ENCODE assay signal across 8 cellular contexts in the genomic region with DNA sequence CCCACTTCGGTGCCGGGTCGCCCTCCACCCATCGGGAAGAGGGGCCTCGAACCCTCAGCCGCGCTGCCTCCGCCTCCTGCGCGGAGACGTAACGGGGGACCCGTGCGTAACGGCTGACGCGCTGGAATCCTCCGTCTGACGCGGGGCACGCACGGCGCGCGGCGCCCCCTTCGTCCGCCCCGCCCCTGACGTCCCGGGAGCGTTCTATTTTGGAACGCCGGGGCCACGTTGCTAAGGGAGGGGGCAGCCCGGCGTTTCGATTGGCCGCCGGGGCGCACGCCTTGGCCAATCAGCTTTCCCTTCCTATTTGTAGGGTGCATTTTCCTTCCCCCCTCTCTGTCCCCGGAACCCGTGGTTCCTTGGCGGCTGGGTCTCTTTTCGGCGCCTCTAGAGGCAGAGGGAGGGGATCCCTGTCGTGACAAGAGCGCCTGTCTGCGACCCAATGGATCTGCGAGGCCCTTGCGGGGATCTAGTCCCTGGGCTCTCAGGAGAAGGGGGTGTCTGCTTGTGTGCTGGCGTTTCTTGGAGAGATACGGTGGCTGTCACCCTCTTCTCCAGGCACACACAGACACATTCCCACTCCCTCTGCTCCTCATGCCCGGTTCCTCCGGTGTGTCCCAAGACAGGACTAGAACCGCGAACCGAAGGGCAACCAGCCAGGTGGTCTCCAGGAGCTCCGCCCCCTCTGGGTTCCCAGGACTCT. TPM values are rescaled to one million over a fixed set of nuclear protein-coding genes. Genes with fewer than 3 reads are reported as not detected.
DNase-seq lines count a peak whose midpoint lies in the region; ATAC-seq, FAIRE-seq and TF ChIP-seq lines count a peak whose summit lies in the region.

No MANE protein-coding gene starts in this region.

- peak overlapping the region; percentile 100 for H3K4me2 ChIP-seq in keratinocyte (ENCODE audit: control insufficient read depth, extremely low read depth, insufficient read depth, low read depth, low read length)

- no peaks in the 10 kb centered on the region for H3K27me3 ChIP-seq in keratinocyte (ENCODE audit: control insufficient read depth, extremely low read depth, insufficient read depth, low read length)

- peak; percentile 65 for ATAC-seq in HG03175 (IDR thresholded peaks at IDR 0.05; ENCODE audit: unreplicated experiment)

- H3K9ac ChIP-seq in keratinocyte (ENCODE audit: control insufficient read depth, extremely low read depth, insufficient read depth, low read length), result peak overlapping the region; percentile 99

- TF ChIP-seq CTCF in AG04449 (IDR thresholded peaks at IDR 0.05; ENCODE audit: insufficient read depth, low read length, missing control alignments), result peak; percentile 0
- TF ChIP-seq CTCF in keratinocyte (optimal IDR thresholded peaks at IDR 0.05 in 1 of 3, IDR thresholded peaks at IDR 0.05 in 1 of 3, conservative IDR thresholded peaks at IDR 0.05 in 1 of 3; ENCODE audit: extremely low read depth in 1 of 3, insufficient read depth in 2 of 3, low read length in 3 of 3), result peak in 1 of 3 experiments; percentile 8

- peaks cover 18% of the 10 kb centered on the region for H3K4me1 ChIP-seq in keratinocyte (ENCODE audit: control insufficient read depth, extremely low read depth, insufficient read depth, low read length)

- no peaks in the 10 kb centered on the region for H3K79me2 ChIP-seq in keratinocyte (ENCODE audit: control insufficient read depth, insufficient read depth, low read length)

- dilution Hi-C loops in keratinocyte (cut with MboI; ENCODE audit: extremely low pct_ligation_motif_present, low sequenced_read_pairs), result no loop called here

- no peaks in the 10 kb centered on the region for H4K20me1 ChIP-seq in keratinocyte (ENCODE audit: control insufficient read depth, extremely low read depth, insufficient read depth, low read length)

- peak overlapping the region; percentile 76 for H2AFZ ChIP-seq in keratinocyte (ENCODE audit: control insufficient read depth, low read length)

- CTCF ChIA-PET in AG04449 (lab: Yijun Ruan, JAX), result interaction anchor here (0.8 to 19.3 kb wide), 6 partner anchors 9 to 44 kb away, joined by 3 to 773 read pairs (median 12); no protein-coding TSS in a partner anchor

- no peaks in the 10 kb centered on the region for H3K36me3 ChIP-seq in keratinocyte (ENCODE audit: control insufficient read depth in 2 of 2, extremely low read depth in 1 of 2, insufficient read depth in 2 of 2, low read length in 2 of 2)

- no peaks in the 10 kb centered on the region for H3K9me3 ChIP-seq in keratinocyte (ENCODE audit: control insufficient read depth, low read depth, low read length)

- DNase-seq in AG04449 (ENCODE audit: low read depth, low spot score) (no peak), NCI-H226 (peak; percentile 92), keratinocyte (ENCODE audit: low read depth, low spot score) (peak; percentile 68)
- peak; percentile 85 to 90 (median 88) for DNase-seq in activated CD4-positive, CD25-positive, alpha-beta regulatory T cell (lab: John Stamatoyannopoulos, UW)
- DNase-seq in central memory CD4-positive, alpha-beta T cell, result peak; percentile 95
- peak; percentile 90 to 93 (median 91) for DNase-seq in stimulated activated CD4-positive, alpha-beta T cell treated with anti-CD3 and anti-CD28 coated beads, Interleukin-12 subunit alpha, Interleukin-12 subunit beta, amount 100 ng/mL, for 48 hours (ENCODE audit: low read depth in 2 of 3, low spot score in 1 of 3)

- peak; percentile 58 for TF ChIP-seq POLR2A in GM18951 (IDR thresholded peaks at IDR 0.05; ENCODE audit: extremely low read depth, insufficient read depth, insufficient read length)

- H3K4me3 ChIP-seq in AG04449 (ENCODE audit: low read depth, low read length), result peak overlapping the region; percentile 95
- peak overlapping the region; percentile 67 to 98 (median 94) for H3K4me3 ChIP-seq in keratinocyte (ENCODE audit: control insufficient read depth in 2 of 3, extremely low read depth in 1 of 3, insufficient read depth in 2 of 3, low read depth in 1 of 3, low read length in 3 of 3)

- in situ Hi-C loops in GM18951 (cut with MboI; ENCODE audit: low sequenced_read_pairs, unreplicated experiment), result no loop called here

- H3K27ac ChIP-seq in keratinocyte (ENCODE audit: control insufficient read depth, insufficient read depth, low read length), result peak overlapping the region; percentile 100

- POLR2A ChIA-PET in AG04449 (lab: Yijun Ruan, JAX), result interaction anchor here (1.0 to 3.4 kb wide), 6 partner anchors 7 to 60 kb away, joined by 3 to 37 read pairs (median 5); no protein-coding TSS in a partner anchor

- FAIRE-seq in keratinocyte (lab: Jason Lieb, UNC), result peak; percentile 82

- no peaks in the 10 kb centered on the region for H3K9me1 ChIP-seq in keratinocyte (ENCODE audit: control insufficient read depth, extremely low read depth, insufficient read depth, low read length)

RNA-seq across cellular contexts. Expression of a gene that starts 1.5 kb away (rescaled TPM):
- polyA plus RNA-seq in keratinocyte, result 0.27 to 4.6 TPM (median 3.9 TPM) in 3 replicates
- polyA plus RNA-seq in keratinocyte (2011; ENCODE audit: low read depth), result 7.5 TPM
- polyA plus RNA-seq in keratinocyte (2011; cell fraction: cytosol; rRNA removed), result 1.2 and 2.5 TPM in 2 replicates
- 69.0 and 109 TPM in 2 replicates for polyA plus RNA-seq in keratinocyte (2011; cell fraction: nucleus; rRNA removed)
- 0.37 and 11.7 TPM in 2 replicates for polyA plus RNA-seq in keratinocyte (2012; ENCODE audit: low replicate concordance)
- 2.9 to 15.1 TPM (median 9.2 TPM) in 3 replicates for polyA minus RNA-seq in keratinocyte
- polyA minus RNA-seq in keratinocyte (2011; cell fraction: cytosol; rRNA and poly(A)+ RNA removed), result 1.7 TPM
- 41.5 and 54.1 TPM in 2 replicates for polyA minus RNA-seq in keratinocyte (2011; cell fraction: nucleus; rRNA and poly(A)+ RNA removed)

RNA-seq across cellular contexts. Expression of a gene that starts 27.6 kb away (rescaled TPM):
- 8.5 to 13.6 TPM (median 12.2 TPM) in 3 replicates for polyA plus RNA-seq in keratinocyte
- polyA plus RNA-seq in keratinocyte (2011; ENCODE audit: low read depth), result 4.5 TPM
- polyA plus RNA-seq in keratinocyte (2011; cell fraction: cytosol; rRNA removed), result 7.2 and 12.4 TPM in 2 replicates
- polyA plus RNA-seq in keratinocyte (2011; cell fraction: nucleus; rRNA removed), result 6.7 and 10.0 TPM in 2 replicates
- 7.5 and 15.7 TPM in 2 replicates for polyA plus RNA-seq in keratinocyte (2012; ENCODE audit: low replicate concordance)
- polyA minus RNA-seq in keratinocyte, result 5.7 to 20.4 TPM (median 8.5 TPM) in 3 replicates
- polyA minus RNA-seq in keratinocyte (2011; cell fraction: cytosol; rRNA and poly(A)+ RNA removed), result 21.7 TPM
- 6.4 and 13.0 TPM in 2 replicates for polyA minus RNA-seq in keratinocyte (2011; cell fraction: nucleus; rRNA and poly(A)+ RNA removed)

RNA-seq across cellular contexts. Expression of a gene that starts 29.0 kb away (rescaled TPM):
- polyA plus RNA-seq in keratinocyte, result 1.9 to 2.5 TPM (median 2.0 TPM) in 3 replicates
- 0.64 TPM for polyA plus RNA-seq in keratinocyte (2011; ENCODE audit: low read depth)
- polyA plus RNA-seq in keratinocyte (2011; cell fraction: cytosol; rRNA removed), result 1.6 and 2.1 TPM in 2 replicates
- polyA plus RNA-seq in keratinocyte (2011; cell fraction: nucleus; rRNA removed), result 1.4 and 1.9 TPM in 2 replicates
- polyA plus RNA-seq in keratinocyte (2012; ENCODE audit: low replicate concordance), result 1.2 and 2.1 TPM in 2 replicates
- polyA minus RNA-seq in keratinocyte, result 0.42 TPM in 1 of 3 replicates, not detected in the others
- not detected for polyA minus RNA-seq in keratinocyte (2011; cell fraction: cytosol; rRNA and poly(A)+ RNA removed)
- not detected in 2 replicates for polyA minus RNA-seq in keratinocyte (2011; cell fraction: nucleus; rRNA and poly(A)+ RNA removed)

RNA-seq across cellular contexts. Expression of a gene that starts 38.0 kb away (rescaled TPM):
- polyA plus RNA-seq in keratinocyte, result 99.0 to 117 TPM (median 110 TPM) in 3 replicates
- 76.9 TPM for polyA plus RNA-seq in keratinocyte (2011; ENCODE audit: low read depth)
- 78.8 and 128 TPM in 2 replicates for polyA plus RNA-seq in keratinocyte (2011; cell fraction: cytosol; rRNA removed)
- polyA plus RNA-seq in keratinocyte (2011; cell fraction: nucleus; rRNA removed), result 94.7 and 121 TPM in 2 replicates
- 53.7 and 126 TPM in 2 replicates for polyA plus RNA-seq in keratinocyte (2012; ENCODE audit: low replicate concordance)
- polyA minus RNA-seq in keratinocyte, result 88.7 to 145 TPM (median 99.3 TPM) in 3 replicates
- 240 TPM for polyA minus RNA-seq in keratinocyte (2011; cell fraction: cytosol; rRNA and poly(A)+ RNA removed)
- 117 and 165 TPM in 2 replicates for polyA minus RNA-seq in keratinocyte (2011; cell fraction: nucleus; rRNA and poly(A)+ RNA removed)

RNA-seq across cellular contexts. Expression of a gene that starts 45.6 kb away (rescaled TPM):
- 175 to 250 TPM (median 208 TPM) in 3 replicates for polyA plus RNA-seq in keratinocyte
- polyA plus RNA-seq in keratinocyte (2011; ENCODE audit: low read depth), result 82.8 TPM
- 164 and 279 TPM in 2 replicates for polyA plus RNA-seq in keratinocyte (2011; cell fraction: cytosol; rRNA removed)
- 216 and 294 TPM in 2 replicates for polyA plus RNA-seq in keratinocyte (2011; cell fraction: nucleus; rRNA removed)
- polyA plus RNA-seq in keratinocyte (2012; ENCODE audit: low replicate concordance), result 116 and 285 TPM in 2 replicates
- polyA minus RNA-seq in keratinocyte, result 165 to 373 TPM (median 217 TPM) in 3 replicates
- 284 TPM for polyA minus RNA-seq in keratinocyte (2011; cell fraction: cytosol; rRNA and poly(A)+ RNA removed)
- 59.1 and 65.1 TPM in 2 replicates for polyA minus RNA-seq in keratinocyte (2011; cell fraction: nucleus; rRNA and poly(A)+ RNA removed)
